ENCODE assay signal across 24 cellular contexts in genomic region chr20:21632654-21633053, GRCh38.
"Had no signal": no experiment of that assay in that cellular context is flagged by ENCODE, and none has a peak within 500 bp of the region (broad histone marks: within the 10 kb centered on the region; RNA-seq: fewer than 3 reads in every experiment).

No MANE protein-coding gene starts in this region.

- H3K9me3 ChIP-seq: colonic mucosa, gastrocnemius medialis, lower lobe of right lung, neutrophil, pancreas, right lobe of liver, suprapubic skin, thyroid gland had no signal

- ATAC-seq: esophagus mucosa; gastrocnemius medialis; left ventricle myocardium superior; lower lobe of right lung; naive thymus-derived CD8-positive, alpha-beta T cell; pancreas; right lobe of liver; stimulated activated naive CD8-positive, alpha-beta T cell treated with anti-CD3 and anti-CD28 coated beads, Interleukin-15, amount 100 ng/mL, for 72 hours had no signal

- H3K4me1 Mint-ChIP-seq: endodermal cell; naive thymus-derived CD8-positive, alpha-beta T cell; stimulated activated naive CD8-positive, alpha-beta T cell treated with anti-CD3 and anti-CD28 coated beads, Interleukin-15, amount 100 ng/mL, for 72 hours had no signal

- H3K36me3 Mint-ChIP-seq: naive thymus-derived CD8-positive, alpha-beta T cell had no signal

- H3K27me3 ChIP-seq: colonic mucosa, neutrophil, pancreas, right lobe of liver, suprapubic skin, thyroid gland had no signal

- H3K27ac Mint-ChIP-seq: dendritic cell treated with granulocyte-macrophage colony-stimulating factor and Interleukin-4, amounts not matched to agents 40 ng/mL and 50 ng/mL, for 4 days; endodermal cell; naive thymus-derived CD8-positive, alpha-beta T cell; progenitor cell of endocrine pancreas; stimulated activated naive CD8-positive, alpha-beta T cell treated with anti-CD3 and anti-CD28 coated beads, Interleukin-15, amount 100 ng/mL, for 72 hours had no signal

- H3K4me1 ChIP-seq: colonic mucosa, gastrocnemius medialis, lower lobe of right lung, pancreas, right lobe of liver, suprapubic skin, thyroid gland had no signal

- DNase-seq: colonic mucosa; effector CD8-positive, alpha-beta T cell; endodermal cell; foreskin fibroblast; gastrocnemius medialis; head of caudate nucleus; left ventricle myocardium superior; lower lobe of right lung; naive thymus-derived CD8-positive, alpha-beta T cell; pancreas; right lobe of liver; small intestine; stimulated activated CD4-positive, alpha-beta T cell treated with anti-CD3 and anti-CD28 coated beads, Interleukin-15, amount 100 ng/mL, for 24 hours; stimulated activated CD4-positive, alpha-beta T cell treated with anti-CD3 and anti-CD28 coated beads, Interleukin-2, amount 100 ng/mL, for 48 hours; stimulated activated naive CD4-positive, alpha-beta T cell; stimulated activated naive CD8-positive, alpha-beta T cell treated with anti-CD3 and anti-CD28 coated beads, Interleukin-15, amount 100 ng/mL, for 72 hours; trophoblast cell had no signal

- H3K4me3 Mint-ChIP-seq: dendritic cell treated with granulocyte-macrophage colony-stimulating factor and Interleukin-4, amounts not matched to agents 40 ng/mL and 50 ng/mL, for 4 days; endodermal cell; naive thymus-derived CD8-positive, alpha-beta T cell; stimulated activated naive CD8-positive, alpha-beta T cell treated with anti-CD3 and anti-CD28 coated beads, Interleukin-15, amount 100 ng/mL, for 72 hours had no signal

- H3K9me3 Mint-ChIP-seq: dendritic cell treated with granulocyte-macrophage colony-stimulating factor and Interleukin-4, amounts not matched to agents 40 ng/mL and 50 ng/mL, for 4 days; endodermal cell; stimulated activated naive CD8-positive, alpha-beta T cell treated with anti-CD3 and anti-CD28 coated beads, Interleukin-15, amount 100 ng/mL, for 72 hours had no signal

- H3K36me3 ChIP-seq: colonic mucosa, gastrocnemius medialis, lower lobe of right lung, neutrophil, pancreas, right lobe of liver, suprapubic skin, thyroid gland had no signal

- H3K4me3 ChIP-seq: colonic mucosa, gastrocnemius medialis, lower lobe of right lung, pancreas, right lobe of liver, suprapubic skin, thyroid gland had no signal

- H3K27ac ChIP-seq: colonic mucosa, epithelial cell of prostate, gastrocnemius medialis, lower lobe of right lung, neutrophil, pancreas, right lobe of liver, suprapubic skin, thyroid gland had no signal
